ENCODE assay signal across 8 cellular contexts in the genomic region with DNA sequence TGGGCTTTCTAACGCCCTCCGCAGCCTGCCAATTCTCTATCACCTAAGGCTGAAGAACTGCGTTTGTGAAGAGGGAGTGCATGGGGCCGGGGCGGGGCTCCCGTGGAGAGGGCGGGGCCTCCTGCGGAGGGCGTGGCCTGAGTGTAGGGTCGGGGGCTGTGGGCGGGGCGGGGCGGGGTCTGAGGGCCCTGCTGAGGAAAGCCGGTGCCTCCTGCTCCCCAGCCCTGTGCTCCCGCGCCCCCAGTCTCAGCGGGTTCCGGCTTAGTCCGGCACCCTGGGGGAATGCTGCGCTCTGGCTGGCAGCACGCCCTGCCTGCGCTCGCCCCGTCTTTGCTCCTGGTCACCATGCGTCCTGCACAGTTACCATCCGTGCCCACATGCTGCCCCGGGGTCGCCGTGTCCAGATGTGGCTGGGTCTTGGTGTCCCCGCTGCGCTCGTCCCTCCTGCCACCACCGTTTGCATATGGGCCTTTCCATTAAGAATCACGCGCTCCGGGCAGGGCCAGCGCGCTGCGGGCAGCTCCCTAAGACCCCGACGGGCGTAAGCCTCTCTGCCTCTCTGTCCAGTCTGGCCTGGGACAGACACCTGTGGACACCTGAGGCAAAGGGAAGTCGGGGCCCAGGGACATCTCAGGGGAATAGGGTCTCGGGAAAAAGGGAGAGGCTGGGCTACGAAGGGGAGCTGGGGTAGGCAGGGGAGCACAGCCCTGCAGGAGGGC.
A peak's percentile ranks its signal among the peaks of the same experiment; 100 is the strongest.
DNase-seq lines count a peak whose midpoint lies in the region; ATAC-seq and TF ChIP-seq lines count a peak whose summit lies in the region.

No MANE protein-coding gene starts in this region.

- no peak overlapping the region for H3K4me2 ChIP-seq in osteoblast (ENCODE audit: insufficient read depth, low read length)

- H3K79me2 ChIP-seq in osteoblast (ENCODE audit: insufficient read depth, low read length) = no peaks in the 10 kb centered on the region

- no peaks in the 10 kb centered on the region for H4K20me1 ChIP-seq in osteoblast (ENCODE audit: insufficient read depth, low read length)

- ATAC-seq in Right ventricle myocardium inferior (peak; percentile 25), HG03469 (IDR thresholded peaks at IDR 0.05; ENCODE audit: unreplicated experiment) (no peak), HG03378 (IDR thresholded peaks at IDR 0.05; ENCODE audit: unreplicated experiment) (no peak)

- intact Hi-C loops in Right ventricle myocardium inferior (cut with DNase I) = no loop called here

- no peak overlapping the region for H2AFZ ChIP-seq in osteoblast (ENCODE audit: low read length)

- no peak for TF ChIP-seq CTCF in right atrium auricular region (IDR thresholded peaks at IDR 0.05)
- no peak for TF ChIP-seq CTCF in osteoblast (IDR thresholded peaks at IDR 0.05; ENCODE audit: extremely low read depth, low read depth, low read length)

- H3K9me3 ChIP-seq in right atrium auricular region (no peaks in the 10 kb centered on the region), osteoblast (ENCODE audit: low read depth, low read length) (no peaks in the 10 kb centered on the region)

- H3K4me1 ChIP-seq in right atrium auricular region (peaks cover 0 to 15% of the 10 kb centered on the region in 2 donors), osteoblast (ENCODE audit: insufficient read depth, low read length) (no peaks in the 10 kb centered on the region)

- DNase-seq in Right ventricle myocardium inferior (ENCODE audit: missing footprints) (no peak), right atrium auricular region (ENCODE audit: low spot score) (no peak), osteoblast (ENCODE audit: insufficient read length, low spot score, missing footprints) (peak; percentile 55), kidney glomerular epithelial cell (lab: John Stamatoyannopoulos, UW) (no peak), substantia nigra (lab: John Stamatoyannopoulos, UW) (no peak)
- peak; percentile 75 for DNase-seq in effector CD8-positive, alpha-beta T cell (lab: John Stamatoyannopoulos, UW)

- H3K27ac ChIP-seq in right atrium auricular region (no peak overlapping the region), osteoblast (ENCODE audit: low read depth, low read length) (no peak overlapping the region), substantia nigra (ENCODE audit: low read depth, low read length, poor library complexity, severe bottlenecking) (no peak overlapping the region)

- no peaks in the 10 kb centered on the region for H3K36me3 ChIP-seq in right atrium auricular region
- H3K36me3 ChIP-seq in osteoblast (ENCODE audit: insufficient read depth, low read length) = no peaks in the 10 kb centered on the region

- H3K4me3 ChIP-seq in right atrium auricular region = peak overlapping the region in 1 of 2 donors; percentile 18
- H3K4me3 ChIP-seq in osteoblast (ENCODE audit: insufficient read depth, low read length) = no peak overlapping the region

- H3K27me3 ChIP-seq in right atrium auricular region (peaks cover 6 to 10% of the 10 kb centered on the region in 2 donors), osteoblast (ENCODE audit: insufficient read depth, low read length) (peaks cover 20% of the 10 kb centered on the region)

Comparison
In these comparisons a context has a peak if more than half of its experiments do, and no peak if none do; other contexts are left out.
1. DNase-seq: peak in effector CD8-positive, alpha-beta T cell (single experiment) and osteoblast (single experiment); none in Right ventricle myocardium inferior (single experiment), right atrium auricular region (single experiment), kidney glomerular epithelial cell (single experiment) and substantia nigra (0 of 49).